ENCODE assay signal across 21 cellular contexts in the genomic region with DNA sequence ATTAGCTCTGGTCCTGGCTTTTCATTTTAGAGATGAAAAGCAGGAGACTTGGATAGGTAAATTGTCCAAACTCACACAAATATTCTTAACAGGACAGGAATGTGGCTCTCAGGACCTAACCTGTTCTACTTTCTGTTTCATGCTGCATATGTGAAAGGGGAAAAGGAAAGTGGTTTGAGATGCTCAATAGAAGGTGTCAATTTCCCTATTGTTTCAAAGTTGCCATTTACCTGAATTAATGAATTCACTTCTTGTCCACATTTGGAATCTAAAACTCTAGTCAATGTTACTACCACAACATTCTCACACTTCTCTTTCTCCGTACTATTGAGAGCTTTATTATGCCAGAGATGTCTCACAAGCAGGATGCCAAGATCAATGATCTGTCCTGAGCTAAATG. TPM values are rescaled to one million over a fixed set of nuclear protein-coding genes. Genes with fewer than 3 reads are reported as not detected.
DNase-seq lines count a peak whose midpoint lies in the region; ATAC-seq and TF ChIP-seq lines count a peak whose summit lies in the region.
"Had no signal": no experiment of that assay in that cellular context is flagged by ENCODE, and none has a peak within 500 bp of the region (broad histone marks: within the 10 kb centered on the region; RNA-seq: fewer than 3 reads in every experiment).

No MANE protein-coding gene starts in this region.

- no peaks in the 10 kb centered on the region for H4K20me1 ChIP-seq in SK-N-SH (ENCODE audit: insufficient read depth)

- H3K27me3 ChIP-seq in SK-N-SH (ENCODE audit: insufficient read depth) = no peaks in the 10 kb centered on the region
- no peaks in the 10 kb centered on the region for H3K27me3 ChIP-seq in naive thymus-derived CD4-positive, alpha-beta T cell (ENCODE audit: control insufficient read depth in 2 of 2, insufficient read depth in 2 of 2, low read length in 2 of 2)
- H3K27me3 ChIP-seq in CD8-positive, alpha-beta memory T cell (ENCODE audit: insufficient read depth, low read length, poor library complexity, severe bottlenecking) = no peaks in the 10 kb centered on the region
- H3K27me3 ChIP-seq: tibial nerve had no signal

- TF ChIP-seq RAD21 in SK-N-SH (IDR thresholded peaks at IDR 0.05; ENCODE audit: low read length) = no peak

- H3K79me2 ChIP-seq in SK-N-SH (ENCODE audit: insufficient read depth) = peaks cover 21% of the 10 kb centered on the region

- POLR2A ChIA-PET in SK-N-SH (lab: Yijun Ruan, JAX) = no interaction called here
- POLR2A ChIA-PET in naive thymus-derived CD4-positive, alpha-beta T cell (lab: Charles Lee) = interaction anchor here (0.6 to 3.3 kb wide), 8 partner anchors 14 to 1132 kb away, joined by 3 to 20 read pairs (median 4); no protein-coding TSS in a partner anchor
- POLR2A ChIA-PET in CD8-positive, alpha-beta memory T cell (lab: Charles Lee) = interaction anchor here (1.1 kb wide), 1 partner anchor 17 kb away, joined by 3 read pairs; no protein-coding TSS in a partner anchor

- H3K27me3 Mint-ChIP-seq in T-helper 17 cell = no peaks in the 10 kb centered on the region
- H3K27me3 Mint-ChIP-seq in naive thymus-derived CD4-positive, alpha-beta T cell = peaks cover 0 to 9% (median 0%) of the 10 kb centered on the region in 5 donors
- peaks cover 0 to 3% of the 10 kb centered on the region in 2 donors for H3K27me3 Mint-ChIP-seq in CD8-positive, alpha-beta memory T cell
- H3K27me3 Mint-ChIP-seq: activated naive CD4-positive, alpha-beta T cell treated with anti-CD3 and anti-CD28 coated beads, Interleukin-2, amount 50 U/mL, for 24 hours; progenitor cell of endocrine pancreas had no signal

- no peak overlapping the region for H2AFZ ChIP-seq in SK-N-SH (ENCODE audit: low read depth)

- H3K4me1 ChIP-seq in SK-N-SH (ENCODE audit: control insufficient read depth in 1 of 2, insufficient read depth in 2 of 2, low read depth in 1 of 2, low read length in 1 of 2) = peaks cover 20 to 37% of the 10 kb centered on the region in 2 experiments
- peaks cover 6 to 13% of the 10 kb centered on the region in 2 donors for H3K4me1 ChIP-seq in naive thymus-derived CD4-positive, alpha-beta T cell (ENCODE audit: control insufficient read depth in 2 of 2, insufficient read depth in 2 of 2, low read length in 2 of 2)
- H3K4me1 ChIP-seq in CD8-positive, alpha-beta memory T cell (ENCODE audit: insufficient read depth, low read length) = peaks cover 17% of the 10 kb centered on the region
- H3K4me1 ChIP-seq: lower lobe of right lung had no signal

- intact Hi-C loops in naive thymus-derived CD4-positive, alpha-beta T cell (cut with micrococcal nuclease) = loop anchor here in 1 of 2 donors (5.0 kb wide), 2 partner anchors 77 to 182 kb away; no protein-coding TSS in a partner anchor

- TF ChIP-seq CTCF in SK-N-SH (IDR thresholded peaks at IDR 0.05) = no peak

- no peak for ATAC-seq in SK-N-SH treated with all-trans-retinoic acid at 6 μM for 48 hours
- peak; percentile 31 for ATAC-seq in HG02610 (IDR thresholded peaks at IDR 0.05; ENCODE audit: unreplicated experiment)
- ATAC-seq in T-helper 17 cell = no peak
- no peak for ATAC-seq in naive thymus-derived CD4-positive, alpha-beta T cell
- ATAC-seq: CD8-positive, alpha-beta T cell; lower lobe of right lung had no signal

- H3K36me3 ChIP-seq in SK-N-SH (replicated peaks in 1 of 2; ENCODE audit: control insufficient read depth in 1 of 2, insufficient read depth in 2 of 2, low read length in 1 of 2) = no peaks in the 10 kb centered on the region
- peaks cover 0 to 3% (median 0%) of the 10 kb centered on the region in 3 experiments for H3K36me3 ChIP-seq in naive thymus-derived CD4-positive, alpha-beta T cell (ENCODE audit: control insufficient read depth in 2 of 3, insufficient read depth in 3 of 3, low read length in 3 of 3)
- H3K36me3 ChIP-seq in CD8-positive, alpha-beta memory T cell (ENCODE audit: insufficient read depth, low read length) = no peaks in the 10 kb centered on the region
- H3K36me3 ChIP-seq: lower lobe of right lung, tibial nerve had no signal

- no peak overlapping the region for H3K4me3 ChIP-seq in SK-N-SH (ENCODE audit: low read depth in 2 of 2, low read length in 1 of 2)
- peak overlapping the region; percentile 2 for H3K4me3 ChIP-seq in naive thymus-derived CD4-positive, alpha-beta T cell (ENCODE audit: low read length)
- H3K4me3 ChIP-seq in CD8-positive, alpha-beta memory T cell (ENCODE audit: low read length) = no peak overlapping the region
- H3K4me3 ChIP-seq: lower lobe of right lung, tibial nerve had no signal

- DNase-seq in SK-N-SH (no peak), T-helper 17 cell (no peak), GM03348 (ENCODE audit: low spot score) (no peak)
- no peak for DNase-seq in naive thymus-derived CD4-positive, alpha-beta T cell
- no peak for DNase-seq in CD8-positive, alpha-beta memory T cell
- DNase-seq in stimulated activated CD4-positive, alpha-beta T cell treated with anti-CD3 and anti-CD28 coated beads, Interleukin-2, amount 100 ng/mL, for 48 hours = no peak
- DNase-seq: 8988T; activated CD4-positive, CD25-positive, alpha-beta regulatory T cell treated with anti-CD3 and anti-CD28 coated beads, Interleukin-2, amount 50 U/mL, for 72 hours; caudate nucleus; CD8-positive, alpha-beta T cell; glutamatergic neuron; KBM-7; lower lobe of right lung; NCI-H1694; NCI-H2171 treated with DMSO at 0.1 percent for 48 hours; NCI-H526 had no signal

- 70% methylated on average over 1 of the region's 1 CpG for WGBS in SK-N-SH (ENCODE audit: low lambda C conversion rate)

- H3K9me2 ChIP-seq in SK-N-SH = no peaks in the 10 kb centered on the region

- CTCF ChIA-PET in SK-N-SH (lab: Yijun Ruan, JAX) = interaction anchor here (0.7 to 6.2 kb wide), 9 partner anchors 10 to 260 kb away, joined by 3 to 94 read pairs (median 8); a partner anchor contains a TSS
- CTCF ChIA-PET in naive thymus-derived CD4-positive, alpha-beta T cell (lab: Charles Lee) = interaction anchor here (0.6 to 7.0 kb wide), 10 partner anchors 11 to 250 kb away, joined by 3 to 83 read pairs (median 6); a partner anchor contains a TSS
- CTCF ChIA-PET in CD8-positive, alpha-beta memory T cell (lab: Charles Lee) = interaction anchor here (0.8 to 5.7 kb wide), 8 partner anchors 10 to 247 kb away, joined by 3 to 40 read pairs (median 4); no protein-coding TSS in a partner anchor

- peaks cover 40% of the 10 kb centered on the region for H3F3A ChIP-seq in SK-N-SH (replicated peaks; ENCODE audit: insufficient read depth)

- H3K9me3 Mint-ChIP-seq in naive thymus-derived CD4-positive, alpha-beta T cell = no peaks in the 10 kb centered on the region
- H3K9me3 Mint-ChIP-seq in CD8-positive, alpha-beta memory T cell = no peaks in the 10 kb centered on the region
- H3K9me3 Mint-ChIP-seq: activated naive CD4-positive, alpha-beta T cell treated with anti-CD3 and anti-CD28 coated beads, Interleukin-2, amount 50 U/mL, for 24 hours; CD8-positive, alpha-beta T cell had no signal

- H3K9ac ChIP-seq in SK-N-SH = 0 out of 2 replicates have a peak overlapping the region, but pooled peaks have one; percentile 2

- peak overlapping the region; percentile 21 for H3K27ac Mint-ChIP-seq in T-helper 17 cell
- H3K27ac Mint-ChIP-seq in naive thymus-derived CD4-positive, alpha-beta T cell = peak overlapping the region in 2 of 9 donors; percentile 2 to 75
- peak overlapping the region in 1 of 8 donors; percentile 61 for H3K27ac Mint-ChIP-seq in CD8-positive, alpha-beta memory T cell
- H3K27ac Mint-ChIP-seq: activated naive CD4-positive, alpha-beta T cell treated with anti-CD3 and anti-CD28 coated beads, Interleukin-2, amount 50 U/mL, for 24 hours; CD8-positive, alpha-beta T cell; progenitor cell of endocrine pancreas had no signal

- no peaks in the 10 kb centered on the region for H3K9me3 ChIP-seq in SK-N-SH
- H3K9me3 ChIP-seq in T-helper 17 cell (ENCODE audit: control insufficient read depth, low read length, poor library complexity, severe bottlenecking) = no peaks in the 10 kb centered on the region
- no peaks in the 10 kb centered on the region for H3K9me3 ChIP-seq in naive thymus-derived CD4-positive, alpha-beta T cell (ENCODE audit: control insufficient read depth in 2 of 3, low read length in 3 of 3)
- H3K9me3 ChIP-seq in CD8-positive, alpha-beta memory T cell (ENCODE audit: low read length) = no peaks in the 10 kb centered on the region
- H3K9me3 ChIP-seq: lower lobe of right lung, tibial nerve had no signal

- TF ChIP-seq EP300 in SK-N-SH (IDR thresholded peaks at IDR 0.05; ENCODE audit: borderline replicate concordance in 1 of 2, low read depth in 1 of 2, low read length in 1 of 2) = no peak

- peak overlapping the region; percentile 42; the same call in 1 of the 2 replicates for H3K4me2 ChIP-seq in SK-N-SH

- no peaks in the 10 kb centered on the region for H3K36me3 Mint-ChIP-seq in T-helper 17 cell (ENCODE audit: low read depth)
- H3K36me3 Mint-ChIP-seq in naive thymus-derived CD4-positive, alpha-beta T cell = no peaks in the 10 kb centered on the region
- H3K36me3 Mint-ChIP-seq in CD8-positive, alpha-beta memory T cell = no peaks in the 10 kb centered on the region
- H3K36me3 Mint-ChIP-seq: activated naive CD4-positive, alpha-beta T cell treated with anti-CD3 and anti-CD28 coated beads, Interleukin-2, amount 50 U/mL, for 24 hours; CD8-positive, alpha-beta T cell had no signal

- peak overlapping the region; percentile 31 for H3K4me3 Mint-ChIP-seq in T-helper 17 cell
- H3K4me3 Mint-ChIP-seq in naive thymus-derived CD4-positive, alpha-beta T cell = peak overlapping the region in 3 of 10 donors; percentile 6 to 30 (median 25)
- no peak overlapping the region for H3K4me3 Mint-ChIP-seq in CD8-positive, alpha-beta memory T cell
- H3K4me3 Mint-ChIP-seq: activated naive CD4-positive, alpha-beta T cell treated with anti-CD3 and anti-CD28 coated beads, Interleukin-2, amount 50 U/mL, for 24 hours; CD8-positive, alpha-beta T cell had no signal

- H3K27ac ChIP-seq in SK-N-SH (ENCODE audit: low read depth in 2 of 2, low read length in 1 of 2) = peak overlapping the region; percentile 61 to 97; a peak in 2 of 4 replicates
- H3K27ac ChIP-seq in naive thymus-derived CD4-positive, alpha-beta T cell (ENCODE audit: low read depth, low read length) = no peak overlapping the region
- no peak overlapping the region for H3K27ac ChIP-seq in CD8-positive, alpha-beta memory T cell (ENCODE audit: low read depth, low read length)
- H3K27ac ChIP-seq: lower lobe of right lung, tibial nerve had no signal

- H3K4me1 Mint-ChIP-seq in T-helper 17 cell = peaks cover 13% of the 10 kb centered on the region
- H3K4me1 Mint-ChIP-seq in naive thymus-derived CD4-positive, alpha-beta T cell = peaks cover 13 to 48% (median 40%) of the 10 kb centered on the region in 7 donors
- peaks cover 14 to 27% (median 22%) of the 10 kb centered on the region in 3 donors for H3K4me1 Mint-ChIP-seq in CD8-positive, alpha-beta memory T cell

RNA-seq across cellular contexts. Expression of a gene that starts 4.8 kb away (rescaled TPM):
- 39.4 and 54.3 TPM in 2 replicates for polyA plus RNA-seq in SK-N-SH (2012; rRNA removed)
- 20.2 and 22.6 TPM in 2 replicates for polyA plus RNA-seq in SK-N-SH (2012; cell fraction: cytosol; rRNA removed)
- 204 and 279 TPM in 2 replicates for polyA plus RNA-seq in SK-N-SH (2012; cell fraction: nucleus; rRNA removed)
- total RNA-seq in T-helper 17 cell = 1 to 10 TPM; 5.3 to 7.5 TPM
- total RNA-seq in naive thymus-derived CD4-positive, alpha-beta T cell = 10 to 100 TPM in 2 of 5 experiments, 1 to 10 TPM in 3; 2.4 to 13.8 (median 6.0) TPM
- 1 to 10 TPM; 1.9 to 5.2 TPM for polyA plus RNA-seq in naive thymus-derived CD4-positive, alpha-beta T cell
- total RNA-seq in CD8-positive, alpha-beta memory T cell = 1 to 10 TPM; 2.6 to 5.1 TPM
- 1.9 TPM for polyA plus RNA-seq in CD8-positive, alpha-beta memory T cell

RNA-seq across cellular contexts. Expression of a gene that starts 53.4 kb away (rescaled TPM):
- 2.3 and 2.4 TPM in 2 replicates for polyA plus RNA-seq in SK-N-SH (2012; rRNA removed)
- 2.2 and 3.1 TPM in 2 replicates for polyA plus RNA-seq in SK-N-SH (2012; cell fraction: cytosol; rRNA removed)
- 0.55 and 0.86 TPM in 2 replicates for polyA plus RNA-seq in SK-N-SH (2012; cell fraction: nucleus; rRNA removed)
- total RNA-seq in T-helper 17 cell = 1 to 10 TPM; 3.6 to 7.7 TPM
- total RNA-seq in naive thymus-derived CD4-positive, alpha-beta T cell = 10 to 100 TPM in 3 of 5 experiments, 1 to 10 TPM in 2; 7.5 to 46.2 (median 21.6) TPM
- 10 to 100 TPM; 32.1 to 39.2 TPM for polyA plus RNA-seq in naive thymus-derived CD4-positive, alpha-beta T cell
- total RNA-seq in CD8-positive, alpha-beta memory T cell = 10 to 100 TPM; 10.2 to 11.7 TPM
- 17.9 TPM for polyA plus RNA-seq in CD8-positive, alpha-beta memory T cell

Comparison
In these comparisons a context has a peak if more than half of its experiments do, and no peak if none do; other contexts are left out.
1. H3K27ac ChIP-seq: peak in SK-N-SH (2 of 2); none in naive thymus-derived CD4-positive, alpha-beta T cell (single experiment) and CD8-positive, alpha-beta memory T cell (single experiment).